15 cellular contexts compared by ENCODE assay signal in genomic region chr16:84096447-84097005, GRCh38. TPM values are rescaled to one million over a fixed set of nuclear protein-coding genes. Genes with fewer than 3 reads are reported as not detected.
DNase-seq lines count a peak whose midpoint lies in the region; ATAC-seq and TF ChIP-seq lines count a peak whose summit lies in the region.
"Had no signal": no experiment of that assay in that cellular context is flagged by ENCODE, and none has a peak within 500 bp of the region (broad histone marks: within the 10 kb centered on the region; RNA-seq: fewer than 3 reads in every experiment).

No MANE protein-coding gene starts in this region.

- H4K91ac ChIP-seq in mesenchymal stem cell (ENCODE audit: low read length) = no peak overlapping the region

- peaks cover 20% of the 10 kb centered on the region for H3K79me2 ChIP-seq in PC-3 (ENCODE audit: low read length)

- no peaks in the 10 kb centered on the region for H3K27me3 ChIP-seq in PC-3 (ENCODE audit: low read length)
- no peaks in the 10 kb centered on the region for H3K27me3 ChIP-seq in lower lobe of right lung (ENCODE audit: low read depth)
- no peaks in the 10 kb centered on the region for H3K27me3 ChIP-seq in mesenchymal stem cell (ENCODE audit: control insufficient read depth in 1 of 2, insufficient read depth in 1 of 2, low read length in 2 of 2)

- H3K79me1 ChIP-seq in mesenchymal stem cell (replicated peaks; ENCODE audit: low read length, poor library complexity, severe bottlenecking) = peaks cover 26% of the 10 kb centered on the region

- peaks cover 27% of the 10 kb centered on the region for H3K4me1 Mint-ChIP-seq in glutamatergic neuron (ENCODE audit: low read depth, unreplicated experiment)
- H3K4me1 Mint-ChIP-seq: nephron had no signal

- H2AFZ ChIP-seq in PC-3 (ENCODE audit: low read length) (no peak overlapping the region), mesenchymal stem cell (ENCODE audit: low read depth, low read length) (no peak overlapping the region)

- H3K27ac ChIP-seq in PC-3 (ENCODE audit: low read length) (peak overlapping the region; percentile 26; the same call in 1 of the 2 replicates), lower lobe of right lung (no peak overlapping the region), mesenchymal stem cell (ENCODE audit: low read length, poor library complexity, severe bottlenecking) (no peak overlapping the region)

- H3K4me3 Mint-ChIP-seq in glutamatergic neuron (ENCODE audit: unreplicated experiment) = no peak overlapping the region
- H3K4me3 Mint-ChIP-seq: activated CD8-positive, alpha-beta T cell treated with anti-CD3 and anti-CD28 coated beads for 36 hours; nephron had no signal

- no peaks in the 10 kb centered on the region for H3K9me2 ChIP-seq in PC-3 (replicated peaks; ENCODE audit: low read length)

- 0 out of 2 replicates have a peak, but pooled peaks cover 4% of the 10 kb centered on the region for H4K20me1 ChIP-seq in PC-3 (ENCODE audit: low read length)

- H3K9me3 Mint-ChIP-seq in glutamatergic neuron (ENCODE audit: unreplicated experiment) = peaks cover 2% of the 10 kb centered on the region
- H3K9me3 Mint-ChIP-seq: activated CD8-positive, alpha-beta T cell treated with anti-CD3 and anti-CD28 coated beads for 36 hours; nephron had no signal

- H3F3A ChIP-seq in PC-3 (ENCODE audit: low read length, unreplicated experiment) = no peaks in the 10 kb centered on the region

- H3K18ac ChIP-seq in mesenchymal stem cell (ENCODE audit: low read depth in 1 of 2, low read length in 2 of 2) = no peak overlapping the region

- no peak overlapping the region for H3K27ac Mint-ChIP-seq in glutamatergic neuron (ENCODE audit: unreplicated experiment)
- H3K27ac Mint-ChIP-seq: activated CD8-positive, alpha-beta T cell treated with anti-CD3 and anti-CD28 coated beads for 36 hours had no signal

- H2AK5ac ChIP-seq in mesenchymal stem cell (ENCODE audit: low read length, severe bottlenecking) = no peak overlapping the region

- H2BK12ac ChIP-seq in mesenchymal stem cell (ENCODE audit: low read length in 2 of 2) = no peak overlapping the region

- H3K9ac ChIP-seq in PC-3 (ENCODE audit: low read length) (no peak overlapping the region), mesenchymal stem cell (ENCODE audit: low read length) (no peak overlapping the region)

- no peak overlapping the region for H2BK120ac ChIP-seq in mesenchymal stem cell (ENCODE audit: low read depth, low read length)

- CTCF ChIA-PET in PC-3 (lab: Charles Lee) = no interaction called here

- no peak for TF ChIP-seq CTCF in PC-3 (conservative IDR thresholded peaks at IDR 0.05; ENCODE audit: low read depth, low read length)
- TF ChIP-seq CTCF in lower lobe of right lung (IDR thresholded peaks at IDR 0.05) = no peak
- TF ChIP-seq CTCF in glutamatergic neuron (IDR thresholded peaks at IDR 0.05; ENCODE audit: partially characterized antibody, unreplicated experiment) = no peak

- POLR2A ChIA-PET in PC-3 (lab: Charles Lee; ENCODE audit: unreplicated experiment) = no interaction called here

- intact Hi-C loops in PC-3 (cut with micrococcal nuclease) = no loop called here
- intact Hi-C loops in lower lobe of right lung (cut with DNase I) = no loop called here

- 87% methylated on average over 3 of the region's 4 CpGs for WGBS in mesenchymal stem cell

- H2BK5ac ChIP-seq in mesenchymal stem cell (ENCODE audit: low read depth, low read length, poor library complexity, severe bottlenecking) = no peak overlapping the region

- DNase-seq in COR-L47 (lab: John Stamatoyannopoulos, UW) (peak; percentile 37), LoVo (ENCODE audit: low spot score) (peak; percentile 15), PC-3 (peak; percentile 75), lower lobe of right lung (no peak), glutamatergic neuron (no peak), mesenchymal stem cell (no peak)
- DNase-seq: activated CD8-positive, alpha-beta T cell treated with anti-CD3 and anti-CD28 coated beads for 36 hours; central memory CD4-positive, alpha-beta T cell; NCI-H1436 treated with DMSO at 0.1 percent for 48 hours; retina had no signal

- H3K27me3 Mint-ChIP-seq in glutamatergic neuron (ENCODE audit: unreplicated experiment) = peaks cover under 1% of the 10 kb centered on the region
- H3K27me3 Mint-ChIP-seq: activated CD8-positive, alpha-beta T cell treated with anti-CD3 and anti-CD28 coated beads for 36 hours had no signal

- H3K4me2 ChIP-seq in PC-3 (ENCODE audit: low read length) (peak overlapping the region; percentile 66), mesenchymal stem cell (ENCODE audit: low read length, poor library complexity, severe bottlenecking) (no peak overlapping the region)

- no peaks in the 10 kb centered on the region for H3K36me3 Mint-ChIP-seq in glutamatergic neuron (ENCODE audit: unreplicated experiment)

- H3K14ac ChIP-seq in mesenchymal stem cell (ENCODE audit: low read length in 2 of 2) = no peak overlapping the region

- H3K36me3 ChIP-seq in PC-3 (ENCODE audit: low read depth, low read length) (peaks cover 12% of the 10 kb centered on the region; the same call in 1 of the 2 replicates), lower lobe of right lung (peaks cover 83% of the 10 kb centered on the region), mesenchymal stem cell (ENCODE audit: control insufficient read depth in 1 of 2, insufficient read depth in 2 of 2, low read depth in 1 of 2, low read length in 2 of 2) (peaks cover 28 to 82% of the 10 kb centered on the region in 2 experiments)

- no TSS peak for BruUV-seq in PC-3 (replicated peaks; lab: Mats Ljungman, UMichigan)

- peaks cover 26% of the 10 kb centered on the region for H3K4me1 ChIP-seq in PC-3 (ENCODE audit: insufficient read depth, low read length)
- H3K4me1 ChIP-seq in lower lobe of right lung = peaks cover 38% of the 10 kb centered on the region
- peaks cover 6% of the 10 kb centered on the region for H3K4me1 ChIP-seq in mesenchymal stem cell (ENCODE audit: control insufficient read depth, insufficient read depth, low read depth, low read length)

- no peak overlapping the region for H2BK15ac ChIP-seq in mesenchymal stem cell (ENCODE audit: low read depth, poor library complexity, severe bottlenecking)

- no peak overlapping the region for H3K23ac ChIP-seq in mesenchymal stem cell (ENCODE audit: low read length in 2 of 2)

- no peak overlapping the region for H3K4ac ChIP-seq in mesenchymal stem cell (ENCODE audit: low read depth in 1 of 2, low read length in 2 of 2)

- H3K9me3 ChIP-seq in PC-3 (ENCODE audit: low read length) = no peaks in the 10 kb centered on the region
- no peaks in the 10 kb centered on the region for H3K9me3 ChIP-seq in lower lobe of right lung
- no peaks in the 10 kb centered on the region for H3K9me3 ChIP-seq in mesenchymal stem cell (ENCODE audit: control insufficient read depth, low read length)

- no peak overlapping the region for H4K8ac ChIP-seq in mesenchymal stem cell (ENCODE audit: low read length)

- no peak overlapping the region for H3K4me3 ChIP-seq in PC-3 (ENCODE audit: low read length)
- H3K4me3 ChIP-seq in lower lobe of right lung = no peak overlapping the region
- H3K4me3 ChIP-seq in mesenchymal stem cell (ENCODE audit: insufficient read depth in 1 of 2, low read depth in 1 of 2, low read length in 2 of 2) = no peak overlapping the region

- ATAC-seq in PC-3 (peak; percentile 98), lower lobe of right lung (peak; percentile 92 to 95), HG02970 (IDR thresholded peaks at IDR 0.05; ENCODE audit: low FRiP score, unreplicated experiment) (no peak), GM19463 (IDR thresholded peaks at IDR 0.05; ENCODE audit: unreplicated experiment) (no peak)
- ATAC-seq: activated CD8-positive, alpha-beta T cell treated with anti-CD3 and anti-CD28 coated beads for 36 hours had no signal

RNA-seq across cellular contexts. Expression of gene MBTPS1, which starts 20.2 kb away (rescaled TPM):
- total RNA-seq in PC-3 (2014; rRNA removed) (56.1 and 56.6 TPM in 2 replicates), lower lobe of right lung (94.7 TPM), glutamatergic neuron (ENCODE audit: unreplicated experiment) (105 TPM)
- 107 TPM for polyA plus RNA-seq in mesenchymal stem cell (2013, experiment 1 of 2)
- 109 TPM for polyA plus RNA-seq in mesenchymal stem cell (2013, experiment 2 of 2)

RNA-seq across cellular contexts. Expression of gene HSDL1, which starts 48.5 kb away (rescaled TPM):
- total RNA-seq in PC-3 (2014; rRNA removed) = 9.7 and 13.3 TPM in 2 replicates
- total RNA-seq in lower lobe of right lung = 22.5 TPM
- 81.7 TPM for total RNA-seq in glutamatergic neuron (ENCODE audit: unreplicated experiment)
- 17.9 TPM for polyA plus RNA-seq in mesenchymal stem cell (2013, experiment 1 of 2)
- polyA plus RNA-seq in mesenchymal stem cell (2013, experiment 2 of 2) = 17.7 TPM

RNA-seq across cellular contexts. Expression of gene DNAAF1, which starts 48.6 kb away (rescaled TPM):
- not detected in 2 replicates for total RNA-seq in PC-3 (2014; rRNA removed)
- 18.8 TPM for total RNA-seq in lower lobe of right lung
- 0.56 TPM for total RNA-seq in glutamatergic neuron (ENCODE audit: unreplicated experiment)
- polyA plus RNA-seq in mesenchymal stem cell (2013, experiment 1 of 2) = 0.14 TPM
- 0.10 TPM for polyA plus RNA-seq in mesenchymal stem cell (2013, experiment 2 of 2)
- total RNA-seq: activated CD8-positive, alpha-beta T cell treated with anti-CD3 and anti-CD28 coated beads for 36 hours; fibroblast of villous mesenchyme had no signal

RNA-seq across cellular contexts. Expression of gene SLC38A8, which starts 53.9 kb away (rescaled TPM):
- total RNA-seq in PC-3 (2014; rRNA removed) (not detected in 2 replicates), lower lobe of right lung (not detected), glutamatergic neuron (ENCODE audit: unreplicated experiment) (not detected)
- not detected for polyA plus RNA-seq in mesenchymal stem cell (2013, experiment 1 of 2)
- not detected for polyA plus RNA-seq in mesenchymal stem cell (2013, experiment 2 of 2)
- total RNA-seq: activated CD8-positive, alpha-beta T cell treated with anti-CD3 and anti-CD28 coated beads for 36 hours; fibroblast of villous mesenchyme; lower leg skin had no signal

Comparison
In these comparisons a context has a peak if more than half of its experiments do, and no peak if none do; other contexts are left out.
1. DNase-seq: peak in COR-L47 (single experiment), LoVo (single experiment) and PC-3 (single experiment); none in lower lobe of right lung (single experiment), glutamatergic neuron (single experiment) and mesenchymal stem cell (single experiment).
2. ATAC-seq: peak in PC-3 (single experiment) and lower lobe of right lung (2 of 2); none in HG02970 (single experiment) and GM19463 (single experiment).
3. RNA of gene DNAAF1, which starts 48.6 kb away (total RNA-seq): 18.8 TPM in lower lobe of right lung (single experiment); 0.56 TPM in glutamatergic neuron (single experiment) and not detected in PC-3; every median in the first group is over 10 times any median in the second.